In the genomic region with DNA sequence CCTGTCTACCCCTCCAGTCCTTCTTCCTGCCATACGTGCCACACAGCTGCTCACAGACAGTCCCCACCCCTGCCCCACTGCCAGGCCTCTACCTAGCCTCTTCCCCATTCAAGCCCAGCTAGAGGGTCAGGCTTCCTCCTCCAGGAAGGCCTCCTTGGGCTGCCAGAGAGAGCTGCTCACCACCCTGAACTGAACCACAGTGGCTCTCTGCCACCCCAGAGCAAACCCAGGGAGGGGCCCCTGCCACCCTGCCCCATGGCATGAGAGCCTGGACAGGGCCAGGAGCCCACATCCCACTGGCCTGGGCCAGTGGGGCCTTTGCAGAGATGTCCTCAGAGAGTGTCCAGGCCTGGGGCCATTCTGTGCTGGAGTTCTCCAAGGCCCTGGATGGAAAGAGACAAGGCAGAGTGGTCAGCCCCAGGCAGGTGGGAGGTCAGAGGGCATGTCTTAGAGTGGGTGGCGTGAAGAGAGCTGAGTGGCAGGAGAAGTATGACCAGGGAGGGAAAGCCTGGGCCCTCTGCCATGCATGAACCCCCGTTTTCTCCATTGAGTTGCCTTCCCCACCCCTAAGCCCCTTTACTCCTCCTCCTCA, we compare ENCODE assay signal across 16 cellular contexts. TPM values are rescaled to one million over a fixed set of nuclear protein-coding genes. Genes with fewer than 3 reads are reported as not detected.
"Had no signal": no experiment of that assay in that cellular context is flagged by ENCODE, and none has a peak within 500 bp of the region (broad histone marks: within the 10 kb centered on the region; RNA-seq: fewer than 3 reads in every experiment).

No MANE protein-coding gene starts in this region.

- H3K27ac Mint-ChIP-seq: activated naive CD4-positive, alpha-beta T cell treated with anti-CD3 and anti-CD28 coated beads, Interleukin-2, amount 10 ng/mL, durations not matched to agents 7 days and 5 days; activated T-helper 2 cell treated with anti-CD3 and anti-CD28 coated beads, Interferon-gamma antibody, Interleukin-2, Interleukin-4, amounts not matched to agents 10 μg/mL and 5 μg/mL and 100 μg/mL, durations not matched to agents 14 hours and 24 hours and 36 hours; dendritic cell treated with granulocyte-macrophage colony-stimulating factor and Interleukin-4, amounts not matched to agents 40 ng/mL and 50 ng/mL, for 4 days; effector memory CD8-positive, alpha-beta T cell; immature natural killer cell; natural killer cell; stimulated activated effector memory CD8-positive, alpha-beta T cell treated with anti-CD3 and anti-CD28 coated beads, Interleukin-12 subunit alpha, Interleukin-12 subunit beta, amount 100 ng/mL, for 72 hours had no signal

- H3K27ac ChIP-seq: lower lobe of right lung had no signal

- H3K4me1 ChIP-seq: upper lobe of left lung had no signal

- H3K36me3 Mint-ChIP-seq: activated naive CD4-positive, alpha-beta T cell treated with anti-CD3 and anti-CD28 coated beads, Interleukin-2, amount 10 ng/mL, durations not matched to agents 7 days and 5 days; immature natural killer cell; natural killer cell; stimulated activated effector memory CD8-positive, alpha-beta T cell treated with anti-CD3 and anti-CD28 coated beads, Interleukin-12 subunit alpha, Interleukin-12 subunit beta, amount 100 ng/mL, for 72 hours had no signal

- ATAC-seq: effector memory CD8-positive, alpha-beta T cell; left cardiac atrium; lower lobe of right lung; mucosa of descending colon; natural killer cell; stimulated activated effector memory CD8-positive, alpha-beta T cell treated with anti-CD3 and anti-CD28 coated beads, Interleukin-12 subunit alpha, Interleukin-12 subunit beta, amount 100 ng/mL, for 72 hours had no signal

- H3K27me3 ChIP-seq: upper lobe of left lung had no signal

- H3K4me1 Mint-ChIP-seq: activated naive CD4-positive, alpha-beta T cell treated with anti-CD3 and anti-CD28 coated beads, Interleukin-2, amount 10 ng/mL, durations not matched to agents 7 days and 5 days; immature natural killer cell; natural killer cell; stimulated activated effector memory CD8-positive, alpha-beta T cell treated with anti-CD3 and anti-CD28 coated beads, Interleukin-12 subunit alpha, Interleukin-12 subunit beta, amount 100 ng/mL, for 72 hours had no signal

- H3K9me3 Mint-ChIP-seq: activated naive CD4-positive, alpha-beta T cell treated with anti-CD3 and anti-CD28 coated beads, Interleukin-2, amount 10 ng/mL, durations not matched to agents 7 days and 5 days; dendritic cell treated with granulocyte-macrophage colony-stimulating factor and Interleukin-4, amounts not matched to agents 40 ng/mL and 50 ng/mL, for 4 days; effector memory CD8-positive, alpha-beta T cell; immature natural killer cell; natural killer cell; stimulated activated effector memory CD8-positive, alpha-beta T cell treated with anti-CD3 and anti-CD28 coated beads, Interleukin-12 subunit alpha, Interleukin-12 subunit beta, amount 100 ng/mL, for 72 hours had no signal

- H3K9me3 ChIP-seq: lower lobe of right lung, mucosa of descending colon, upper lobe of left lung had no signal

- H3K36me3 ChIP-seq: lower lobe of right lung, upper lobe of left lung had no signal

- H3K4me3 Mint-ChIP-seq: activated naive CD4-positive, alpha-beta T cell treated with anti-CD3 and anti-CD28 coated beads, Interleukin-2, amount 10 ng/mL, durations not matched to agents 7 days and 5 days; dendritic cell treated with granulocyte-macrophage colony-stimulating factor and Interleukin-4, amounts not matched to agents 40 ng/mL and 50 ng/mL, for 4 days; effector memory CD8-positive, alpha-beta T cell; immature natural killer cell; natural killer cell; stimulated activated effector memory CD8-positive, alpha-beta T cell treated with anti-CD3 and anti-CD28 coated beads, Interleukin-12 subunit alpha, Interleukin-12 subunit beta, amount 100 ng/mL, for 72 hours had no signal

- DNase-seq: activated naive CD4-positive, alpha-beta T cell treated with anti-CD3 and anti-CD28 coated beads, Interleukin-2, amount 10 ng/mL, durations not matched to agents 7 days and 5 days; central memory CD4-positive, alpha-beta T cell; effector memory CD8-positive, alpha-beta T cell; immature natural killer cell; natural killer cell; nucleus accumbens had no signal

- H3K4me3 ChIP-seq: lower lobe of right lung, mucosa of descending colon, upper lobe of left lung had no signal

RNA-seq across cellular contexts. Expression of a gene that starts 40.4 kb away (rescaled TPM):
- total RNA-seq: activated T-helper 2 cell treated with anti-CD3 and anti-CD28 coated beads, Interferon-gamma antibody, Interleukin-2, Interleukin-4, amounts not matched to agents 10 μg/mL and 5 μg/mL and 100 μg/mL, durations not matched to agents 14 hours and 24 hours and 36 hours; epithelial cell of proximal tubule; left cardiac atrium; lower lobe of right lung; mucosa of descending colon; natural killer cell; pulmonary artery endothelial cell; T-helper 2 cell treated with Interferon-gamma antibody and Interleukin-4, amounts not matched to agents 100 ng/mL and 5 ng/mL, for 36 hours; upper lobe of left lung had no signal
- polyA plus RNA-seq: immature natural killer cell had no signal
